Comparison of ENCODE assay signal across 19 cellular contexts in the genomic region with DNA sequence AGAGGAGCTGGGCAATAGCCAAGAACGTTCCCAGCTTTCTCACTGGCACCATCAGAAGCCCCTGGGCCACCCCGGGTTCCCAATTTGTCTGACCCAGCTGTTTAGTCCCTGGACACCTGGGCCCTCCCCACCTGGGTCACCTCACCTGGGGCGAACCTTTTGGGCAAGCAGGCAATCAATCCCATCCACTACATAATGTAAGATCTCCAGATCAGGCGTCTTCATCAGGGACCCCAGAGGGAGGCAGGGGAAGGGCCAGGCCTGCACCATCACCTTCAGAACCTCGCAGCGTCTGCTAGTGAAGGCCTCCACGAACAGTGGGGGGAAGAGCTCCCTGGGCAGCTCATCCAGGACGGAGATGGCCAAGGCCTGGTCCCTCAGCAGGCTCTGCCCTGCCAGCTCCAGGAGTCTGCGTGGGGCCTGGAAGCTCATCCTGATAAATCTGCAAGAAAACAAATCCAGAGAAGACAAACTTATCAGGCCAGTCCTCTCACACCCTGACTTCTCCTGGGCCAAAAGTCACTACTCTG. TPM values are rescaled to one million over a fixed set of nuclear protein-coding genes. Genes with fewer than 3 reads are reported as not detected.
"Had no signal": no experiment of that assay in that cellular context is flagged by ENCODE, and none has a peak within 500 bp of the region (broad histone marks: within the 10 kb centered on the region; RNA-seq: fewer than 3 reads in every experiment).

TSS of gene PRAMEF18 (minus strand) at position 480 of the 530 bp plus-strand sequence. CDS start at position 432, 48 bp downstream.

RNA-seq across cellular contexts. Expression of gene PRAMEF18, which starts in this region (rescaled TPM):
- total RNA-seq: cerebellum, dermis microvascular lymphatic vessel endothelial cell, endodermal cell, hepatocyte, kidney epithelial cell, left colon, liver, mesothelial cell of epicardium, mucosa of gallbladder, myocyte, natural killer cell, pancreas, psoas muscle, stomach, thoracic aorta, transverse colon, vagina had no signal
- polyA plus RNA-seq: esophagus, hepatocyte, liver, pancreas, psoas muscle, small intestine, stomach had no signal
